In the genomic region with DNA sequence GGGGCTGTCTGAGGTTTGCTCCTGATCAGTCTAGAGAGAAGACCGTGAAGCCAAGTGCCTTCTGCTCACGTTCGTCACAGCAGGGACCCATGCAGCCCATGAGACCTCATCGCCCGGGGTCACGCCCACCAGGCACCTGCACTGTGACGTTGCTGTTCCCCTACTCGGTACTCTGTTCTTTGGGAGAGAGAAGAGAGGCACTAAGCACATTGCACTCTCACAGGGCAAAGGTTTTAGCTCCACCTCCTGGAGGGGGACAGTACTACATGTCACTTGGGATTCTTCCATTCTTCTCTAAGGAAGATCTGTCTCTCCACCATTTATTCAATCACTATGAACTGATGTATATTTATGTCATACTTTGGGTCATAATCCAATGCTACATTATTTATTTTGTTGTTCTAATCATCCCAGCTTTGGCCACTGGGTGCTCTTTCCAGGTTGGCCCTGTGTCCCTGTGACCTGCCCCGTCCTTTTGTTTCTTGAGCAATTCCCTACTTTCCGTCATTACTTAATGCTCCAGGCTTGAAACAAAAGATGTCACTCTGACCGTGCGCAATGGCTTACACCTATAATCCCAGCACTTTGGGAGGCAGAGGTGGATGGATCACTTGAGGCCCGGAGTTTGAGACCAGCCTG, we compare ENCODE assay signal across 8 cellular contexts. TPM values are rescaled to one million over a fixed set of nuclear protein-coding genes. Genes with fewer than 3 reads are reported as not detected.
DNase-seq lines count a peak whose midpoint lies in the region; ATAC-seq and TF ChIP-seq lines count a peak whose summit lies in the region.

No MANE protein-coding gene starts in this region.

- H3K27me3 ChIP-seq in Caco-2 (replicated peaks; ENCODE audit: control insufficient read depth, insufficient read depth, low read length): peaks cover 1% of the 10 kb centered on the region; the same call in 1 of the 2 replicates

- BruUV-seq in Caco-2 (replicated peaks; lab: Mats Ljungman, UMichigan): no TSS peak

- peak; percentile 66 to 72 for TF ChIP-seq CTCF in Caco-2 (IDR thresholded peaks at IDR 0.05; ENCODE audit: insufficient read depth in 1 of 2, low read depth in 1 of 2, low read length in 1 of 2, severe bottlenecking in 1 of 2, unreplicated experiment in 1 of 2)
- TF ChIP-seq CTCF in glutamatergic neuron (IDR thresholded peaks at IDR 0.05; ENCODE audit: partially characterized antibody, unreplicated experiment): peak; percentile 73

- peaks cover 13% of the 10 kb centered on the region for H3K9me3 Mint-ChIP-seq in Caco-2 (ENCODE audit: unreplicated experiment)
- peaks cover 7% of the 10 kb centered on the region for H3K9me3 Mint-ChIP-seq in activated T-helper 1 cell treated with anti-CD3 and anti-CD28 coated beads, Interleukin-12 subunit alpha, Interleukin-12 subunit beta, Interleukin-2, Interleukin-4 antibody, amounts not matched to agents 30 ng/mL and 10 ng/mL and 1 ng/mL, durations not matched to agents 14 hours and 24 hours and 36 hours
- peaks cover 15% of the 10 kb centered on the region for H3K9me3 Mint-ChIP-seq in glutamatergic neuron (ENCODE audit: unreplicated experiment)

- no peak for ATAC-seq in HG03439 (IDR thresholded peaks at IDR 0.05; ENCODE audit: unreplicated experiment)

- intact Hi-C loops in Caco-2 (cut with micrococcal nuclease; ENCODE audit: unreplicated experiment): no loop called here
- intact Hi-C loops in activated T-helper 1 cell treated with anti-CD3 and anti-CD28 coated beads, Interleukin-12 subunit alpha, Interleukin-12 subunit beta, Interleukin-2, Interleukin-4 antibody, amounts not matched to agents 30 ng/mL and 10 ng/mL and 1 ng/mL, durations not matched to agents 14 hours and 24 hours and 36 hours (cut with micrococcal nuclease): loop anchor here (1.0 kb wide), 5 partner anchors 31 to 317 kb away; partner anchors contain the start of genes BRD3 and BRD3OS

- H3K36me3 Mint-ChIP-seq in Caco-2 (ENCODE audit: insufficient read depth, unreplicated experiment) (no peaks in the 10 kb centered on the region), glutamatergic neuron (ENCODE audit: unreplicated experiment) (peaks cover 9% of the 10 kb centered on the region)
- no peaks in the 10 kb centered on the region for H3K36me3 Mint-ChIP-seq in activated T-helper 1 cell treated with anti-CD3 and anti-CD28 coated beads, Interleukin-12 subunit alpha, Interleukin-12 subunit beta, Interleukin-2, Interleukin-4 antibody, amounts not matched to agents 30 ng/mL and 10 ng/mL and 1 ng/mL, durations not matched to agents 14 hours and 24 hours and 36 hours (ENCODE audit: low read depth)

- CTCF ChIA-PET in Caco-2 (lab: Charles Lee): interaction anchor here (0.5 to 1.0 kb wide), 4 partner anchors 143 to 581 kb away, joined by 3 to 4 read pairs (median 3); no protein-coding TSS in a partner anchor

- H3K4me1 ChIP-seq in Caco-2: no peaks in the 10 kb centered on the region

- no peak overlapping the region for H3K4me3 ChIP-seq in Caco-2 (ENCODE audit: low read depth, low read length)

- POLR2A ChIA-PET in Caco-2 (lab: Charles Lee): no interaction called here

- no peaks in the 10 kb centered on the region for H3K36me3 ChIP-seq in Caco-2 (ENCODE audit: control insufficient read depth, insufficient read depth, low read length)

- no peaks in the 10 kb centered on the region for H3K9me3 ChIP-seq in Caco-2

- no peak overlapping the region for H3K4me3 Mint-ChIP-seq in Caco-2 (ENCODE audit: unreplicated experiment)
- no peak overlapping the region for H3K4me3 Mint-ChIP-seq in activated T-helper 1 cell treated with anti-CD3 and anti-CD28 coated beads, Interleukin-12 subunit alpha, Interleukin-12 subunit beta, Interleukin-2, Interleukin-4 antibody, amounts not matched to agents 30 ng/mL and 10 ng/mL and 1 ng/mL, durations not matched to agents 14 hours and 24 hours and 36 hours
- H3K4me3 Mint-ChIP-seq in glutamatergic neuron (ENCODE audit: unreplicated experiment): no peak overlapping the region

- DNase-seq in Caco-2 (peak; percentile 49 to 69), HUDEP-2 (lab: John Stamatoyannopoulos, UW; ENCODE audit: unreplicated experiment in 76 of 76) (peak in 53 of 76 experiments; percentile 1 to 61 (median 21)), RPMI7951 (ENCODE audit: low read depth) (peak; percentile 29), glutamatergic neuron (no peak)
- peak; percentile 36 for DNase-seq in activated T-helper 1 cell treated with anti-CD3 and anti-CD28 coated beads, Interleukin-12 subunit alpha, Interleukin-12 subunit beta, Interleukin-2, Interleukin-4 antibody, amounts not matched to agents 30 ng/mL and 10 ng/mL and 1 ng/mL, durations not matched to agents 14 hours and 24 hours and 36 hours (ENCODE audit: low spot score)
- peak; percentile 25 to 58 (median 45) for DNase-seq in stimulated activated CD4-positive, alpha-beta T cell treated with anti-CD3 and anti-CD28 coated beads, Interleukin-12 subunit alpha, Interleukin-12 subunit beta, amount 100 ng/mL, for 48 hours (ENCODE audit: low read depth in 2 of 3, low spot score in 1 of 3)
- DNase-seq in NK-92 treated with Interleukin-12 subunit alpha and Interleukin-12 subunit beta, amount 100 ng/mL, for 24 hours (lab: John Stamatoyannopoulos, UW): no peak

- H3K27ac Mint-ChIP-seq in Caco-2 (ENCODE audit: unreplicated experiment) (no peak overlapping the region), glutamatergic neuron (ENCODE audit: unreplicated experiment) (no peak overlapping the region)
- peak overlapping the region; percentile 33 for H3K27ac Mint-ChIP-seq in activated T-helper 1 cell treated with anti-CD3 and anti-CD28 coated beads, Interleukin-12 subunit alpha, Interleukin-12 subunit beta, Interleukin-2, Interleukin-4 antibody, amounts not matched to agents 30 ng/mL and 10 ng/mL and 1 ng/mL, durations not matched to agents 14 hours and 24 hours and 36 hours

- H3K27me3 Mint-ChIP-seq in Caco-2 (ENCODE audit: insufficient read depth, unreplicated experiment) (peaks cover 12% of the 10 kb centered on the region), glutamatergic neuron (ENCODE audit: unreplicated experiment) (peaks cover 6% of the 10 kb centered on the region)
- H3K27me3 Mint-ChIP-seq in activated T-helper 1 cell treated with anti-CD3 and anti-CD28 coated beads, Interleukin-12 subunit alpha, Interleukin-12 subunit beta, Interleukin-2, Interleukin-4 antibody, amounts not matched to agents 30 ng/mL and 10 ng/mL and 1 ng/mL, durations not matched to agents 14 hours and 24 hours and 36 hours (ENCODE audit: insufficient read depth): peaks cover 7% of the 10 kb centered on the region

- H3K4me1 Mint-ChIP-seq in Caco-2 (ENCODE audit: low read depth, unreplicated experiment): no peaks in the 10 kb centered on the region
- H3K4me1 Mint-ChIP-seq in activated T-helper 1 cell treated with anti-CD3 and anti-CD28 coated beads, Interleukin-12 subunit alpha, Interleukin-12 subunit beta, Interleukin-2, Interleukin-4 antibody, amounts not matched to agents 30 ng/mL and 10 ng/mL and 1 ng/mL, durations not matched to agents 14 hours and 24 hours and 36 hours (ENCODE audit: low read depth): no peaks in the 10 kb centered on the region
- H3K4me1 Mint-ChIP-seq in glutamatergic neuron (ENCODE audit: low read depth, unreplicated experiment): no peaks in the 10 kb centered on the region

RNA-seq across cellular contexts. Expression of gene BRD3, which starts 31.4 kb away (rescaled TPM):
- total RNA-seq in Caco-2 (2022) (57.5 and 58.3 TPM in 2 replicates), glutamatergic neuron (ENCODE audit: unreplicated experiment) (128 TPM)
- 1.6 and 2.2 TPM in 2 replicates for total RNA-seq in RPMI7951 (2014; rRNA removed; shearing (Covaris generic))
- 34.2 and 36.7 TPM in 2 replicates for total RNA-seq in activated T-helper 1 cell treated with anti-CD3 and anti-CD28 coated beads, Interleukin-12 subunit alpha, Interleukin-12 subunit beta, Interleukin-2, Interleukin-4 antibody, amounts not matched to agents 30 ng/mL and 10 ng/mL and 1 ng/mL, durations not matched to agents 14 hours and 24 hours and 36 hours

RNA-seq across cellular contexts. Expression of gene WDR5, which starts 36.6 kb away (rescaled TPM):
- total RNA-seq in Caco-2 (2022) (51.7 and 54.8 TPM in 2 replicates), glutamatergic neuron (ENCODE audit: unreplicated experiment) (45.9 TPM)
- 15.8 and 16.3 TPM in 2 replicates for total RNA-seq in RPMI7951 (2014; rRNA removed; shearing (Covaris generic))
- total RNA-seq in activated T-helper 1 cell treated with anti-CD3 and anti-CD28 coated beads, Interleukin-12 subunit alpha, Interleukin-12 subunit beta, Interleukin-2, Interleukin-4 antibody, amounts not matched to agents 30 ng/mL and 10 ng/mL and 1 ng/mL, durations not matched to agents 14 hours and 24 hours and 36 hours: 65.0 and 71.3 TPM in 2 replicates

Comparison
In these comparisons a context has a peak if more than half of its experiments do, and no peak if none do; other contexts are left out.
1. DNase-seq: peak in Caco-2 (2 of 2), HUDEP-2 (53 of 76), RPMI7951 (single experiment), activated T-helper 1 cell treated with anti-CD3 and anti-CD28 coated beads, Interleukin-12 subunit alpha, Interleukin-12 subunit beta, Interleukin-2, Interleukin-4 antibody, amounts not matched to agents 30 ng/mL and 10 ng/mL and 1 ng/mL, durations not matched to agents 14 hours and 24 hours and 36 hours (single experiment) and stimulated activated CD4-positive, alpha-beta T cell treated with anti-CD3 and anti-CD28 coated beads, Interleukin-12 subunit alpha, Interleukin-12 subunit beta, amount 100 ng/mL, for 48 hours (3 of 3); none in glutamatergic neuron (single experiment) and NK-92 treated with Interleukin-12 subunit alpha and Interleukin-12 subunit beta, amount 100 ng/mL, for 24 hours (single experiment).
2. RNA of gene BRD3, which starts 31.4 kb away (total RNA-seq): 128 TPM in glutamatergic neuron (single experiment), 57.5 to 58.3 TPM in Caco-2 and 34.2 to 36.7 TPM in activated T-helper 1 cell treated with anti-CD3 and anti-CD28 coated beads, Interleukin-12 subunit alpha, Interleukin-12 subunit beta, Interleukin-2, Interleukin-4 antibody, amounts not matched to agents 30 ng/mL and 10 ng/mL and 1 ng/mL, durations not matched to agents 14 hours and 24 hours and 36 hours; 1.6 to 2.2 TPM in RPMI7951; every median in the first group is over 10 times any median in the second.